In genomic region chr11:74449369-74449931, GRCh38 we compare ENCODE assay signal across 1 cellular context.
TF ChIP-seq lines count a peak whose summit lies in the region.

No MANE protein-coding gene starts in this region.

TF ChIP-seq in H1, 55 proteins besides CTCF, POLR2A, EP300 and RAD21 (continued from another document):
- TF ChIP-seq POLR2AphosphoS5 (IDR thresholded peaks at IDR 0.05; ENCODE audit: low read depth, low read length) (no peak), GTF2F1 (IDR thresholded peaks at IDR 0.05; ENCODE audit: borderline replicate concordance, low read depth, low read length) (no peak), EZH2 (IDR thresholded peaks at IDR 0.05; ENCODE audit: low read depth, low read length, severe bottlenecking) (no peak), HDAC2 (IDR thresholded peaks at IDR 0.05; ENCODE audit: borderline replicate concordance in 1 of 2, low read depth in 2 of 2, low read length in 2 of 2) (no peak), CEBPB (IDR thresholded peaks at IDR 0.05; ENCODE audit: low read depth, low read length) (no peak), TBP (IDR thresholded peaks at IDR 0.05; ENCODE audit: low read depth, low read length) (no peak)
